ENCODE assay signal across 10 cellular contexts in genomic region chr17:74757502-74757901, GRCh38. TPM values are rescaled to one million over a fixed set of nuclear protein-coding genes. Genes with fewer than 3 reads are reported as not detected.
DNase-seq lines count a peak whose midpoint lies in the region; ATAC-seq and TF ChIP-seq lines count a peak whose summit lies in the region.
"Had no signal": no experiment of that assay in that cellular context is flagged by ENCODE, and none has a peak within 500 bp of the region (broad histone marks: within the 10 kb centered on the region; RNA-seq: fewer than 3 reads in every experiment).

No MANE protein-coding gene starts in this region.

- TF ChIP-seq POLR2A in right lobe of liver (IDR thresholded peaks at IDR 0.05) = no peak

- H3K4me1 Mint-ChIP-seq in activated naive CD4-positive, alpha-beta T cell treated with anti-CD3 and anti-CD28 coated beads, Interleukin-2, amount 50 U/mL, for 24 hours = peaks cover 83% of the 10 kb centered on the region
- peaks cover 80% of the 10 kb centered on the region for H3K4me1 Mint-ChIP-seq in activated naive CD8-positive, alpha-beta T cell treated with anti-CD3 and anti-CD28 coated beads, Interleukin-2, amount 50 U/mL, for 24 hours
- peaks cover 18% of the 10 kb centered on the region for H3K4me1 Mint-ChIP-seq in type B pancreatic cell (ENCODE audit: unreplicated experiment)

- TF ChIP-seq CTCF in right lobe of liver (IDR thresholded peaks at IDR 0.05) (no peak), type B pancreatic cell (conservative IDR thresholded peaks at IDR 0.05) (no peak)

- H3K4me1 ChIP-seq in right lobe of liver = peaks cover 2 to 94% (median 50%) of the 10 kb centered on the region in 4 donors
- H3K4me1 ChIP-seq in aorta (ENCODE audit: control insufficient read depth in 1 of 2, insufficient read depth in 2 of 2, low read length in 2 of 2) = no peaks in the 10 kb centered on the region

- no peak overlapping the region for H3K4me3 Mint-ChIP-seq in activated naive CD4-positive, alpha-beta T cell treated with anti-CD3 and anti-CD28 coated beads, Interleukin-2, amount 50 U/mL, for 24 hours
- no peak overlapping the region for H3K4me3 Mint-ChIP-seq in activated naive CD8-positive, alpha-beta T cell treated with anti-CD3 and anti-CD28 coated beads, Interleukin-2, amount 50 U/mL, for 24 hours
- no peak overlapping the region for H3K4me3 Mint-ChIP-seq in type B pancreatic cell

- no CpG with 5 or more reads among the region's 3 CpGs for WGBS in right lobe of liver (ENCODE audit: insufficient coverage, low coverage, low lambda C conversion rate, missing lambda C conversion rate)
- WGBS in aorta, 2 donors = 83 to 86% methylated on average over 3 of the region's 3 CpGs

- H3K27ac ChIP-seq in right lobe of liver (peak overlapping the region in 2 of 3 donors; percentile 44), aorta (ENCODE audit: low read depth in 1 of 2, low read length in 2 of 2) (no peak overlapping the region)

- no peaks in the 10 kb centered on the region for H3K9me3 Mint-ChIP-seq in activated naive CD4-positive, alpha-beta T cell treated with anti-CD3 and anti-CD28 coated beads, Interleukin-2, amount 50 U/mL, for 24 hours
- H3K9me3 Mint-ChIP-seq in activated naive CD8-positive, alpha-beta T cell treated with anti-CD3 and anti-CD28 coated beads, Interleukin-2, amount 50 U/mL, for 24 hours = no peaks in the 10 kb centered on the region
- H3K9me3 Mint-ChIP-seq in type B pancreatic cell = no peaks in the 10 kb centered on the region

- no peaks in the 10 kb centered on the region for H3K27me3 Mint-ChIP-seq in activated naive CD4-positive, alpha-beta T cell treated with anti-CD3 and anti-CD28 coated beads, Interleukin-2, amount 50 U/mL, for 24 hours
- H3K27me3 Mint-ChIP-seq in activated naive CD8-positive, alpha-beta T cell treated with anti-CD3 and anti-CD28 coated beads, Interleukin-2, amount 50 U/mL, for 24 hours = no peaks in the 10 kb centered on the region
- H3K27me3 Mint-ChIP-seq in type B pancreatic cell = no peaks in the 10 kb centered on the region

- no peaks in the 10 kb centered on the region for H3K9me3 ChIP-seq in right lobe of liver
- no peaks in the 10 kb centered on the region for H3K9me3 ChIP-seq in aorta (ENCODE audit: control insufficient read depth, low read length)

- peak overlapping the region in 1 of 3 donors; percentile 13 for H3K4me3 ChIP-seq in right lobe of liver
- H3K4me3 ChIP-seq in aorta (ENCODE audit: low read length in 2 of 2) = no peak overlapping the region

- peak overlapping the region; percentile 30 for H3K27ac Mint-ChIP-seq in activated naive CD4-positive, alpha-beta T cell treated with anti-CD3 and anti-CD28 coated beads, Interleukin-2, amount 50 U/mL, for 24 hours
- H3K27ac Mint-ChIP-seq in activated naive CD8-positive, alpha-beta T cell treated with anti-CD3 and anti-CD28 coated beads, Interleukin-2, amount 50 U/mL, for 24 hours = peak overlapping the region; percentile 27
- peak overlapping the region; percentile 90 for H3K27ac Mint-ChIP-seq in type B pancreatic cell

- H3K36me3 Mint-ChIP-seq in activated naive CD4-positive, alpha-beta T cell treated with anti-CD3 and anti-CD28 coated beads, Interleukin-2, amount 50 U/mL, for 24 hours = peaks cover 2% of the 10 kb centered on the region
- H3K36me3 Mint-ChIP-seq in activated naive CD8-positive, alpha-beta T cell treated with anti-CD3 and anti-CD28 coated beads, Interleukin-2, amount 50 U/mL, for 24 hours (ENCODE audit: low read depth) = peaks cover 12% of the 10 kb centered on the region
- H3K36me3 Mint-ChIP-seq in type B pancreatic cell = peaks cover 3% of the 10 kb centered on the region

- intact Hi-C loops in right lobe of liver (cut with DNase I) = no loop called here
- intact Hi-C loops in aorta (cut with DNase I) = no loop called here

- H3K36me3 ChIP-seq in right lobe of liver (no peaks in the 10 kb centered on the region), aorta (ENCODE audit: control insufficient read depth in 1 of 2, insufficient read depth in 2 of 2, low read length in 1 of 2) (no peaks in the 10 kb centered on the region)

- no peak for ATAC-seq in activated naive CD8-positive, alpha-beta T cell treated with anti-CD3 and anti-CD28 coated beads, Interleukin-2, amount 50 U/mL, for 24 hours
- ATAC-seq in right lobe of liver (no peak), aorta (ENCODE audit: low FRiP score) (no peak)

- DNase-seq in activated naive CD4-positive, alpha-beta T cell (lab: John Stamatoyannopoulos, UW) = no peak
- no peak for DNase-seq in activated naive CD8-positive, alpha-beta T cell treated with anti-CD3 and anti-CD28 coated beads, Interleukin-2, amount 50 U/mL, for 24 hours
- DNase-seq in right lobe of liver (no peak), type B pancreatic cell (ENCODE audit: extremely low spot score, unreplicated experiment) (no peak), AG08395 (ENCODE audit: low spot score) (no peak), aorta (no peak), SW480 (ENCODE audit: low spot score) (no peak)

- H3K27me3 ChIP-seq in right lobe of liver (no peaks in the 10 kb centered on the region), aorta (ENCODE audit: control insufficient read depth in 1 of 2, insufficient read depth in 2 of 2, low read length in 1 of 2) (no peaks in the 10 kb centered on the region)

RNA-seq across cellular contexts. Expression of gene NHERF1, which starts 9.1 kb away (rescaled TPM):
- total RNA-seq in right lobe of liver (100 to 1,000 TPM; 105 to 218 (median 161) TPM), type B pancreatic cell (ENCODE audit: low replicate concordance) (86.9 and 157 TPM in 2 replicates), aorta (10 to 100 TPM; 17.6 to 21.1 TPM)
- polyA plus RNA-seq in aorta = 10 to 100 TPM; 10.6 to 84.4 TPM

RNA-seq across cellular contexts. Expression of gene NAT9, which starts 18.6 kb away (rescaled TPM):
- 10 to 100 TPM in 5 of 6 experiments, 1 to 10 TPM in 1; 10.0 to 23.0 (median 16.3) TPM for total RNA-seq in right lobe of liver
- total RNA-seq in type B pancreatic cell (ENCODE audit: low replicate concordance) = 54.7 and 67.2 TPM in 2 replicates
- 10 to 100 TPM; 44.5 to 46.3 TPM for total RNA-seq in aorta
- 10 to 100 TPM; 12.1 to 59.9 TPM for polyA plus RNA-seq in aorta

RNA-seq across cellular contexts. Expression of gene RAB37, which starts 20.4 kb away (rescaled TPM):
- total RNA-seq in right lobe of liver (10 to 100 TPM in 3 of 6 experiments, 1 to 10 TPM in 3; 5.0 to 14.4 (median 9.0) TPM), type B pancreatic cell (ENCODE audit: low replicate concordance) (3.4 and 4.2 TPM in 2 replicates), aorta (1 to 10 TPM; 1.4 to 3.4 TPM)
- 1 to 10 TPM; 1.5 to 2.4 TPM for polyA plus RNA-seq in aorta

RNA-seq across cellular contexts. Expression of gene CD300LF, which starts 44.8 kb away (rescaled TPM):
- total RNA-seq in right lobe of liver (1 to 10 TPM in 2 of 6 experiments, under 1 TPM in 3, not detected in 1; 0.44 to 2.6 (median 0.74) TPM), type B pancreatic cell (ENCODE audit: low replicate concordance) (0.19 TPM in 1 of 2 replicates, not detected in the other), aorta (1 to 10 TPM; 1.6 to 2.2 TPM)
- 1 to 10 TPM in 1 of 2 donors, under 1 TPM in 1; 0.61 to 1.5 TPM for polyA plus RNA-seq in aorta
- total RNA-seq: lung microvascular endothelial cell; T-helper 2 cell treated with Interferon-gamma antibody and Interleukin-4, amounts not matched to agents 100 ng/mL and 5 ng/mL, for 36 hours had no signal

Comparison
In these comparisons a context has a peak if more than half of its experiments do, and no peak if none do; other contexts are left out.
1. H3K27ac Mint-ChIP-seq: peak in every context shown above with its lines; median percentile 90 in type B pancreatic cell; 30 in activated naive CD4-positive, alpha-beta T cell treated with anti-CD3 and anti-CD28 coated beads, Interleukin-2, amount 50 U/mL, for 24 hours; 27 in activated naive CD8-positive, alpha-beta T cell treated with anti-CD3 and anti-CD28 coated beads, Interleukin-2, amount 50 U/mL, for 24 hours.
2. H3K27ac ChIP-seq: peak in right lobe of liver (2 of 3); none in aorta (0 of 2).